ENCODE assay signal across 25 cellular contexts in the genomic region with DNA sequence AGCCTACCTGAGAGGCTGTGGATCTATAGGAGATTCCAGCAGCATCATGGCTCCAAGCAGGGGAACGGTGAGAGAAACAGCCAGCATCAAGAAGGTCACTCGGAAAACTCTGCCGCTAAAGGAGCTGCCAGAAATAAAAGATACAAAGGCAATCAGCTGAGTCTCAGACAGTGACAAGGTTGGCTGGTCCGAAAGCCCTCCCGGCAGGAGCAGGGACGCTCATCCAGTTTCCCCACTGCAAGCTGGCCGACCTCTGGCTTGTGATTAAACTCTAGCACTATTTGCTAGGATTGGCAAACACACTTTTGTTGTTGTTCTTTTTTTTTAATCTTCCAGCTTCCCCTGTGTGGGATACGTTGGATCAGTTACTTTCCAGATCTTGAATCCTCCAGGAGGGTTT. TPM values are rescaled to one million over a fixed set of nuclear protein-coding genes. Genes with fewer than 3 reads are reported as not detected.
DNase-seq lines count a peak whose midpoint lies in the region; ATAC-seq, FAIRE-seq and TF ChIP-seq lines count a peak whose summit lies in the region.
"Had no signal": no experiment of that assay in that cellular context is flagged by ENCODE, and none has a peak within 500 bp of the region (broad histone marks: within the 10 kb centered on the region; RNA-seq: fewer than 3 reads in every experiment).

No MANE protein-coding gene starts in this region.

- no peak for TF ChIP-seq EP300 in sigmoid colon (IDR thresholded peaks at IDR 0.05)

- peaks cover 85% of the 10 kb centered on the region for H3K36me3 Mint-ChIP-seq in dendritic cell treated with granulocyte-macrophage colony-stimulating factor and Interleukin-4, amounts not matched to agents 40 ng/mL and 50 ng/mL, for 4 days (ENCODE audit: low read depth)
- H3K36me3 Mint-ChIP-seq in immature natural killer cell: peaks cover 14 to 49% (median 18%) of the 10 kb centered on the region in 3 donors

- H3K4me1 Mint-ChIP-seq in dendritic cell treated with granulocyte-macrophage colony-stimulating factor and Interleukin-4, amounts not matched to agents 40 ng/mL and 50 ng/mL, for 4 days (ENCODE audit: low read depth): peaks cover 98% of the 10 kb centered on the region
- peaks cover 100% of the 10 kb centered on the region in 2 donors for H3K4me1 Mint-ChIP-seq in immature natural killer cell

- TF ChIP-seq POLR2A in sigmoid colon (IDR thresholded peaks at IDR 0.05): no peak

- peak overlapping the region; percentile 71 for H3K27ac Mint-ChIP-seq in dendritic cell treated with granulocyte-macrophage colony-stimulating factor and Interleukin-4, amounts not matched to agents 40 ng/mL and 50 ng/mL, for 4 days
- peak overlapping the region; percentile 95 to 100 (median 98) for H3K27ac Mint-ChIP-seq in immature natural killer cell
- H3K27ac Mint-ChIP-seq: activated CD4-positive, alpha-beta memory T cell treated with anti-CD3 and anti-CD28 coated beads, Interleukin-2, amount 10 ng/mL, durations not matched to agents 7 days and 5 days had no signal

- no peak for ATAC-seq in GM19455 (IDR thresholded peaks at IDR 0.05; ENCODE audit: unreplicated experiment)
- no peak for ATAC-seq in HG03354 (IDR thresholded peaks at IDR 0.05; ENCODE audit: poor library complexity, severe bottlenecking, unreplicated experiment)
- ATAC-seq: activated CD4-positive, CD25-positive, alpha-beta regulatory T cell treated with anti-CD3 and anti-CD28 coated beads, Interleukin-2, amount 50 U/mL, for 24 hours; body of pancreas had no signal

- DNase-seq in HL-60 (ENCODE audit: low read depth in 1 of 2, low spot score in 1 of 2): no peak
- DNase-seq in immature natural killer cell: no peak
- peak; percentile 37 for DNase-seq in sigmoid colon
- no peak for DNase-seq in small intestine
- no peak for DNase-seq in amniotic stem cell (lab: John Stamatoyannopoulos, UW)
- DNase-seq: activated CD4-positive, alpha-beta memory T cell treated with anti-CD3 and anti-CD28 coated beads, Interleukin-2, amount 10 ng/mL, durations not matched to agents 7 days and 5 days; activated gamma-delta T cell treated with Interleukin-2 at 50 U/mL for 16 hours; activated T-cell treated with anti-CD3 and anti-CD28 coated beads for 4 hours; body of pancreas; DMS79; effector CD8-positive, alpha-beta T cell; erythroblast; GF-D8; mesendoderm; NCI-H345; NCI-H774 had no signal

- WGBS in sigmoid colon, 2 donors: 91 to 94% methylated on average over 8 of the region's 8 CpGs
- WGBS in small intestine, 3 donors: 91 to 93% (median 92%) methylated on average over 8 of the region's 8 CpGs

- intact Hi-C loops in dendritic cell treated with granulocyte-macrophage colony-stimulating factor and Interleukin-4, amounts not matched to agents 40 ng/mL and 50 ng/mL, for 4 days (cut with micrococcal nuclease): no loop called here
- intact Hi-C loops in sigmoid colon (cut with DNase I): no loop called here

- TF ChIP-seq CTCF in HL-60 (IDR thresholded peaks at IDR 0.05; ENCODE audit: insufficient read depth, low read length): no peak
- no peak for TF ChIP-seq CTCF in sigmoid colon (IDR thresholded peaks at IDR 0.05)

- H3K27ac ChIP-seq in HL-60 (replicated peaks): peak overlapping the region; percentile 75
- no peak overlapping the region for H3K27ac ChIP-seq in sigmoid colon
- H3K27ac ChIP-seq in small intestine (ENCODE audit: low read depth in 1 of 2, low read length in 1 of 2): no peak overlapping the region
- H3K27ac ChIP-seq: BLaER1 treated with 17β-estradiol and CSF1 and Interleukin-3, amounts not matched to agents 10 nM and 100 nM; body of pancreas; suprapubic skin had no signal

- H3K27me3 ChIP-seq in HL-60 (ENCODE audit: insufficient read depth, poor library complexity, severe bottlenecking) (no peaks in the 10 kb centered on the region), sigmoid colon (no peaks in the 10 kb centered on the region), small intestine (ENCODE audit: control insufficient read depth in 2 of 2, insufficient read depth in 2 of 2, low read length in 2 of 2) (no peaks in the 10 kb centered on the region)
- H3K27me3 ChIP-seq: BLaER1 treated with 17β-estradiol and CSF1 and Interleukin-3, amounts not matched to agents 10 nM and 100 nM; body of pancreas; suprapubic skin had no signal

- H3K9me3 Mint-ChIP-seq in dendritic cell treated with granulocyte-macrophage colony-stimulating factor and Interleukin-4, amounts not matched to agents 40 ng/mL and 50 ng/mL, for 4 days: peaks cover 10% of the 10 kb centered on the region
- no peaks in the 10 kb centered on the region for H3K9me3 Mint-ChIP-seq in immature natural killer cell

- no peak overlapping the region for H3K4me3 Mint-ChIP-seq in dendritic cell treated with granulocyte-macrophage colony-stimulating factor and Interleukin-4, amounts not matched to agents 40 ng/mL and 50 ng/mL, for 4 days
- peak overlapping the region in 3 of 5 donors; percentile 43 to 99 (median 85) for H3K4me3 Mint-ChIP-seq in immature natural killer cell
- H3K4me3 Mint-ChIP-seq: activated CD4-positive, alpha-beta memory T cell treated with anti-CD3 and anti-CD28 coated beads, Interleukin-2, amount 10 ng/mL, durations not matched to agents 7 days and 5 days had no signal

- H3K9me3 ChIP-seq in sigmoid colon (no peaks in the 10 kb centered on the region), small intestine (ENCODE audit: control insufficient read depth, low read depth) (no peaks in the 10 kb centered on the region)
- H3K9me3 ChIP-seq: body of pancreas, suprapubic skin had no signal

- no peak overlapping the region for H3K4me3 ChIP-seq in HL-60 (replicated peaks; ENCODE audit: insufficient read depth, low read length)
- H3K4me3 ChIP-seq in sigmoid colon: no peak overlapping the region
- H3K4me3 ChIP-seq in small intestine (ENCODE audit: low read depth in 1 of 2, low read length in 2 of 2): no peak overlapping the region
- H3K4me3 ChIP-seq: BLaER1 treated with 17β-estradiol and CSF1 and Interleukin-3, amounts not matched to agents 10 nM and 100 nM; body of pancreas; HAP-1; suprapubic skin had no signal

- H3K27me3 Mint-ChIP-seq in dendritic cell treated with granulocyte-macrophage colony-stimulating factor and Interleukin-4, amounts not matched to agents 40 ng/mL and 50 ng/mL, for 4 days: no peaks in the 10 kb centered on the region
- H3K27me3 Mint-ChIP-seq in immature natural killer cell (ENCODE audit: low read depth in 3 of 3): peaks cover 6 to 29% (median 16%) of the 10 kb centered on the region in 3 donors
- H3K27me3 Mint-ChIP-seq: activated CD4-positive, alpha-beta memory T cell treated with anti-CD3 and anti-CD28 coated beads, Interleukin-2, amount 10 ng/mL, durations not matched to agents 7 days and 5 days had no signal

- no peak for FAIRE-seq in small intestine (lab: Jason Lieb, UNC)
- FAIRE-seq: TTC549, urothelium cell line had no signal

- no peaks in the 10 kb centered on the region for H3K4me1 ChIP-seq in sigmoid colon
- H3K4me1 ChIP-seq in small intestine (ENCODE audit: control insufficient read depth in 2 of 2, insufficient read depth in 1 of 2, low read depth in 1 of 2, low read length in 1 of 2): peaks cover 4 to 7% of the 10 kb centered on the region in 2 donors
- H3K4me1 ChIP-seq: body of pancreas, HAP-1, suprapubic skin had no signal

- H3K36me3 ChIP-seq in sigmoid colon: peaks cover 0 to 30% (median 6%) of the 10 kb centered on the region in 4 donors
- peaks cover 10 to 11% of the 10 kb centered on the region in 2 donors for H3K36me3 ChIP-seq in small intestine (ENCODE audit: control insufficient read depth in 2 of 2, insufficient read depth in 2 of 2, low read length in 2 of 2)

RNA-seq across cellular contexts. Expression of gene APMAP, which starts 8.7 kb away (rescaled TPM):
- 1,000 to 10,000 TPM in 1 of 3 donors, 100 to 1,000 TPM in 2; 649 to 1,111 (median 667) TPM for polyA plus RNA-seq in immature natural killer cell
- total RNA-seq in sigmoid colon: 10 to 100 TPM; 22.7 to 35.3 (median 28.9) TPM
- 10 to 100 TPM in 2 of 3 donors, 1 to 10 TPM in 1; 9.6 to 55.8 (median 25.2) TPM for polyA plus RNA-seq in sigmoid colon
- polyA plus RNA-seq in small intestine: 10 to 100 TPM; 12.3 to 50.9 (median 18.6) TPM

RNA-seq across cellular contexts. Expression of gene CST7, which starts 34.8 kb away (rescaled TPM):
- polyA plus RNA-seq in immature natural killer cell: 1,000 to 10,000 TPM; 2,262 to 2,521 (median 2,438) TPM
- 1 to 10 TPM in 1 of 4 donors, under 1 TPM in 2, not detected in 1; 0.66 to 3.5 (median 0.71) TPM for total RNA-seq in sigmoid colon
- 10 to 100 TPM in 1 of 3 donors, 1 to 10 TPM in 2; 3.9 to 10.4 (median 4.2) TPM for polyA plus RNA-seq in sigmoid colon
- 1 to 10 TPM; 2.5 to 4.9 (median 3.1) TPM for polyA plus RNA-seq in small intestine

Comparison
In these comparisons a context has a peak if more than half of its experiments do, and no peak if none do; other contexts are left out.
1. RNA of gene APMAP, which starts 8.7 kb away (polyA plus RNA-seq): 649 to 1,111 TPM in immature natural killer cell; 9.6 to 55.8 TPM in sigmoid colon and 12.3 to 50.9 TPM in small intestine; every median in the first group is over 10 times any median in the second.
2. RNA of gene CST7, which starts 34.8 kb away (polyA plus RNA-seq): 2,262 to 2,521 TPM in immature natural killer cell; 3.9 to 10.4 TPM in sigmoid colon and 2.5 to 4.9 TPM in small intestine; every median in the first group is over 100 times any median in the second.